In the genomic region with DNA sequence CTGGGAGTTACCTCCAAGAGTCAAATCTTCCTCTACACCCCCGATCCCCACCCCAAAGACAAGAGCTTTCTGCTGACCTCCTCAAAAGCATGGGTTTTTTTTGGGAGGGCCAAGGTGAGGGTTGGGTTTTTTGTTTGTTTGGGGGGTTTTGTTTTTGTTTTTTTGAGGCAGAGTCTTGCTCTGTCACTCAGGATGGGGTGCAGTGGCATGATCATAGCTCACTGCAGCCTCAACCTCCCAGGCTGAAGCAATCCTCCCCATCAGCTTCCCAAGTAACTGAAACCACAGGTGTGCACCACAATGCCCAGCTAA, we compare ENCODE assay signal across 2 cellular contexts.
TF ChIP-seq lines count a peak whose summit lies in the region.

No MANE protein-coding gene starts in this region.

TF ChIP-seq in HCT116, 20 proteins besides CTCF, POLR2A, EP300 and RAD21:
- TF ChIP-seq, protein P1, sequence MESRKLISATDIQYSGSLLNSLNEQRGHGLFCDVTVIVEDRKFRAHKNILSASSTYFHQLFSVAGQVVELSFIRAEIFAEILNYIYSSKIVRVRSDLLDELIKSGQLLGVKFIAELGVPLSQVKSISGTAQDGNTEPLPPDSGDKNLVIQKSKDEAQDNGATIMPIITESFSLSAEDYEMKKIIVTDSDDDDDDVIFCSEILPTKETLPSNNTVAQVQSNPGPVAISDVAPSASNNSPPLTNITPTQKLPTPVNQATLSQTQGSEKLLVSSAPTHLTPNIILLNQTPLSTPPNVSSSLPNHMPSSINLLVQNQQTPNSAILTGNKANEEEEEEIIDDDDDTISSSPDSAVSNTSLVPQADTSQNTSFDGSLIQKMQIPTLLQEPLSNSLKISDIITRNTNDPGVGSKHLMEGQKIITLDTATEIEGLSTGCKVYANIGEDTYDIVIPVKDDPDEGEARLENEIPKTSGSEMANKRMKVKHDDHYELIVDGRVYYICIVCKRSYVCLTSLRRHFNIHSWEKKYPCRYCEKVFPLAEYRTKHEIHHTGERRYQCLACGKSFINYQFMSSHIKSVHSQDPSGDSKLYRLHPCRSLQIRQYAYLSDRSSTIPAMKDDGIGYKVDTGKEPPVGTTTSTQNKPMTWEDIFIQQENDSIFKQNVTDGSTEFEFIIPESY (IDR thresholded peaks at IDR 0.05; ENCODE audit: extremely low read depth, insufficient replicate concordance, low read length) = no peak
- no peak for TF ChIP-seq EGR1 (IDR thresholded peaks at IDR 0.05; ENCODE audit: low read depth)
- TF ChIP-seq, protein P2, sequence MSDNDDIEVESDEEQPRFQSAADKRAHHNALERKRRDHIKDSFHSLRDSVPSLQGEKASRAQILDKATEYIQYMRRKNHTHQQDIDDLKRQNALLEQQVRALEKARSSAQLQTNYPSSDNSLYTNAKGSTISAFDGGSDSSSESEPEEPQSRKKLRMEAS (IDR thresholded peaks at IDR 0.05) = no peak
- no peak for TF ChIP-seq TCF7L2 (IDR thresholded peaks at IDR 0.05; ENCODE audit: borderline replicate concordance, extremely low read depth, insufficient read depth, insufficient read length)
- TF ChIP-seq, protein P3, sequence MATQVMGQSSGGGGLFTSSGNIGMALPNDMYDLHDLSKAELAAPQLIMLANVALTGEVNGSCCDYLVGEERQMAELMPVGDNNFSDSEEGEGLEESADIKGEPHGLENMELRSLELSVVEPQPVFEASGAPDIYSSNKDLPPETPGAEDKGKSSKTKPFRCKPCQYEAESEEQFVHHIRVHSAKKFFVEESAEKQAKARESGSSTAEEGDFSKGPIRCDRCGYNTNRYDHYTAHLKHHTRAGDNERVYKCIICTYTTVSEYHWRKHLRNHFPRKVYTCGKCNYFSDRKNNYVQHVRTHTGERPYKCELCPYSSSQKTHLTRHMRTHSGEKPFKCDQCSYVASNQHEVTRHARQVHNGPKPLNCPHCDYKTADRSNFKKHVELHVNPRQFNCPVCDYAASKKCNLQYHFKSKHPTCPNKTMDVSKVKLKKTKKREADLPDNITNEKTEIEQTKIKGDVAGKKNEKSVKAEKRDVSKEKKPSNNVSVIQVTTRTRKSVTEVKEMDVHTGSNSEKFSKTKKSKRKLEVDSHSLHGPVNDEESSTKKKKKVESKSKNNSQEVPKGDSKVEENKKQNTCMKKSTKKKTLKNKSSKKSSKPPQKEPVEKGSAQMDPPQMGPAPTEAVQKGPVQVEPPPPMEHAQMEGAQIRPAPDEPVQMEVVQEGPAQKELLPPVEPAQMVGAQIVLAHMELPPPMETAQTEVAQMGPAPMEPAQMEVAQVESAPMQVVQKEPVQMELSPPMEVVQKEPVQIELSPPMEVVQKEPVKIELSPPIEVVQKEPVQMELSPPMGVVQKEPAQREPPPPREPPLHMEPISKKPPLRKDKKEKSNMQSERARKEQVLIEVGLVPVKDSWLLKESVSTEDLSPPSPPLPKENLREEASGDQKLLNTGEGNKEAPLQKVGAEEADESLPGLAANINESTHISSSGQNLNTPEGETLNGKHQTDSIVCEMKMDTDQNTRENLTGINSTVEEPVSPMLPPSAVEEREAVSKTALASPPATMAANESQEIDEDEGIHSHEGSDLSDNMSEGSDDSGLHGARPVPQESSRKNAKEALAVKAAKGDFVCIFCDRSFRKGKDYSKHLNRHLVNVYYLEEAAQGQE (IDR thresholded peaks at IDR 0.05; ENCODE audit: low read depth) = no peak
- TF ChIP-seq CBX3 (IDR thresholded peaks at IDR 0.05; ENCODE audit: low read depth) = no peak
- TF ChIP-seq EZH2 (IDR thresholded peaks at IDR 0.05) = no peak
- TF ChIP-seq SRF (IDR thresholded peaks at IDR 0.05; ENCODE audit: low read depth) = no peak
- TF ChIP-seq SIN3A (IDR thresholded peaks at IDR 0.05; ENCODE audit: low read depth) = no peak
- no peak for TF ChIP-seq JUND (IDR thresholded peaks at IDR 0.05)
- TF ChIP-seq ZNF274 (IDR thresholded peaks at IDR 0.05; ENCODE audit: low read depth, low read length) = no peak
- TF ChIP-seq YY1 (IDR thresholded peaks at IDR 0.05; ENCODE audit: extremely low read depth, insufficient replicate concordance, low read depth, low read length) = no peak
- TF ChIP-seq SP1 (IDR thresholded peaks at IDR 0.05; ENCODE audit: low read depth) = no peak
- TF ChIP-seq ELF1 (IDR thresholded peaks at IDR 0.05; ENCODE audit: borderline replicate concordance, low read depth) = no peak
- TF ChIP-seq FOSL1 (IDR thresholded peaks at IDR 0.05; ENCODE audit: low read depth) = no peak
- no peak for TF ChIP-seq CEBPB (IDR thresholded peaks at IDR 0.05; ENCODE audit: low read depth)
- TF ChIP-seq EZH2phosphoT487 (IDR thresholded peaks at IDR 0.05; ENCODE audit: borderline replicate concordance) = no peak

TF ChIP-seq in neural cell, 6 proteins besides CTCF, POLR2A, EP300 and RAD21:
- TF ChIP-seq MXI1 (conservative IDR thresholded peaks at IDR 0.05; ENCODE audit: poor library complexity, severe bottlenecking) = no peak
- peak; percentile 57 for TF ChIP-seq SMC3 (conservative IDR thresholded peaks at IDR 0.05; ENCODE audit: poor library complexity)
- TF ChIP-seq, protein P3 (IDR thresholded peaks at IDR 0.05; ENCODE audit: borderline replicate concordance) = no peak
- TF ChIP-seq POLR2AphosphoS5 (IDR thresholded peaks at IDR 0.05) = no peak
